Comparison of ENCODE assay signal across 14 cellular contexts in genomic region chr2:134431837-134432437, GRCh38.
DNase-seq lines count a peak whose midpoint lies in the region; ATAC-seq and TF ChIP-seq lines count a peak whose summit lies in the region.
"Had no signal": no experiment of that assay in that cellular context is flagged by ENCODE, and none has a peak within 500 bp of the region (broad histone marks: within the 10 kb centered on the region; RNA-seq: fewer than 3 reads in every experiment).

No MANE protein-coding gene starts in this region.

- peaks cover 51% of the 10 kb centered on the region for H3K4me1 Mint-ChIP-seq in Calu3 (ENCODE audit: low read depth, unreplicated experiment)
- H3K4me1 Mint-ChIP-seq in neural progenitor cell, result peaks cover 18% of the 10 kb centered on the region
- H3K4me1 Mint-ChIP-seq: activated naive CD4-positive, alpha-beta T cell treated with anti-CD3 and anti-CD28 coated beads, Interleukin-2, amount 50 U/mL, for 24 hours had no signal

- no peaks in the 10 kb centered on the region for H3K36me3 ChIP-seq in neural progenitor cell

- ATAC-seq in GM21360 (IDR thresholded peaks at IDR 0.05; ENCODE audit: unreplicated experiment), result no peak

- H3K9me3 ChIP-seq in neural progenitor cell (ENCODE audit: low read depth), result no peaks in the 10 kb centered on the region

- no peaks in the 10 kb centered on the region for H4K20me1 ChIP-seq in neural progenitor cell (ENCODE audit: low read depth)

- CTCF ChIA-PET in Calu3 (lab: Charles Lee), result interaction anchor here (0.5 to 1.7 kb wide), 11 partner anchors 16 to 547 kb away, joined by 3 to 28 read pairs (median 3); no protein-coding TSS in a partner anchor
- CTCF ChIA-PET in RWPE1 (lab: Yijun Ruan, JAX), result interaction anchor here (0.8 to 1.6 kb wide), 2 partner anchors 18 to 313 kb away, joined by 3 to 9 read pairs; no protein-coding TSS in a partner anchor

- H3K27ac Mint-ChIP-seq in Calu3 (ENCODE audit: unreplicated experiment), result peak overlapping the region; percentile 82
- peak overlapping the region; percentile 61 for H3K27ac Mint-ChIP-seq in neural progenitor cell
- H3K27ac Mint-ChIP-seq: activated naive CD4-positive, alpha-beta T cell treated with anti-CD3 and anti-CD28 coated beads, Interleukin-2, amount 50 U/mL, for 24 hours had no signal

- H3K4me3 ChIP-seq in epithelial cell of esophagus (ENCODE audit: low read length) (no peak overlapping the region), neural progenitor cell (no peak overlapping the region)
- H3K4me3 ChIP-seq: skin epidermis had no signal

- H3K27me3 ChIP-seq in neural progenitor cell, result peaks cover 46% of the 10 kb centered on the region

- H3K4me3 Mint-ChIP-seq in Calu3 (ENCODE audit: low read depth, unreplicated experiment) (peak overlapping the region; percentile 46), neural progenitor cell (no peak overlapping the region)
- H3K4me3 Mint-ChIP-seq: activated naive CD4-positive, alpha-beta T cell treated with anti-CD3 and anti-CD28 coated beads, Interleukin-2, amount 50 U/mL, for 24 hours; CD4-positive, CD25-positive, alpha-beta regulatory T cell had no signal

- TF ChIP-seq CTCF in Calu3 (IDR thresholded peaks at IDR 0.05; ENCODE audit: unreplicated experiment) (no peak), RWPE1 (conservative IDR thresholded peaks at IDR 0.05; ENCODE audit: low read depth) (no peak), epithelial cell of esophagus (IDR thresholded peaks at IDR 0.05; ENCODE audit: insufficient read depth, low read depth, low read length, missing control alignments) (no peak), neural progenitor cell (IDR thresholded peaks at IDR 0.05) (no peak)

- H3K9me3 Mint-ChIP-seq in Calu3 (ENCODE audit: low read depth, unreplicated experiment), result no peaks in the 10 kb centered on the region
- no peaks in the 10 kb centered on the region for H3K9me3 Mint-ChIP-seq in neural progenitor cell
- H3K9me3 Mint-ChIP-seq: activated naive CD4-positive, alpha-beta T cell treated with anti-CD3 and anti-CD28 coated beads, Interleukin-2, amount 50 U/mL, for 24 hours; CD4-positive, CD25-positive, alpha-beta regulatory T cell had no signal

- H3K9ac ChIP-seq in neural progenitor cell, result no peak overlapping the region

- H3K27ac ChIP-seq in RWPE1 (no peak overlapping the region), neural progenitor cell (no peak overlapping the region)
- H3K27ac ChIP-seq: skin epidermis had no signal

- H3K36me3 Mint-ChIP-seq in Calu3 (ENCODE audit: insufficient read depth, unreplicated experiment) (peaks cover 3% of the 10 kb centered on the region), neural progenitor cell (peaks cover 32% of the 10 kb centered on the region)

- no peaks in the 10 kb centered on the region for H3K79me2 ChIP-seq in neural progenitor cell (ENCODE audit: low read depth)

- POLR2A ChIA-PET in RWPE1 (lab: Yijun Ruan, JAX; ENCODE audit: low non-redundant PET), result no interaction called here

- BruUV-seq in Calu3 (replicated peaks; lab: Mats Ljungman, UMichigan), result no TSS peak

- H3F3A ChIP-seq in neural progenitor cell (ENCODE audit: low read depth), result peaks cover 9% of the 10 kb centered on the region

- peaks cover 21% of the 10 kb centered on the region for H3K4me1 ChIP-seq in neural progenitor cell

- DNase-seq in Calu3, result no peak
- peak; percentile 56 for DNase-seq in RWPE1 (ENCODE audit: low spot score)
- DNase-seq in epithelial cell of esophagus (ENCODE audit: low read depth), result peak; percentile 53
- DNase-seq in neural progenitor cell (ENCODE audit: low spot score), result peak; percentile 29
- DNase-seq in NCI-H510A (lab: John Stamatoyannopoulos, UW), result no peak
- no peak for DNase-seq in activated effector memory CD4-positive, alpha-beta T cell treated with anti-CD3 and anti-CD28 coated beads, Interleukin-2, amount 50 U/mL, for 16 hours
- DNase-seq in NCI-H1105 treated with DMSO at 0.1 percent for 48 hours (lab: John Stamatoyannopoulos, UW), result no peak
- DNase-seq: CD4-positive, CD25-positive, alpha-beta regulatory T cell; GOT3; NCI-H1694 treated with DMSO at 0.1 percent for 48 hours; T-helper 2 cell had no signal

- intact Hi-C loops in Calu3 (cut with micrococcal nuclease; ENCODE audit: unreplicated experiment), result loop anchor here (1.0 to 5.0 kb wide), 2 partner anchors 20 to 315 kb away; no protein-coding TSS in a partner anchor

- no peak overlapping the region for H2AFZ ChIP-seq in neural progenitor cell (replicated peaks)

- peak overlapping the region; percentile 37 for H3K4me2 ChIP-seq in neural progenitor cell

- H3K27me3 Mint-ChIP-seq in Calu3 (ENCODE audit: unreplicated experiment) (no peaks in the 10 kb centered on the region), neural progenitor cell (ENCODE audit: insufficient read depth, low read depth) (peaks cover 2% of the 10 kb centered on the region)
- H3K27me3 Mint-ChIP-seq: activated naive CD4-positive, alpha-beta T cell treated with anti-CD3 and anti-CD28 coated beads, Interleukin-2, amount 50 U/mL, for 24 hours; CD4-positive, CD25-positive, alpha-beta regulatory T cell had no signal

Comparison
In these comparisons a context has a peak if more than half of its experiments do, and no peak if none do; other contexts are left out.
1. DNase-seq: peak in RWPE1 (single experiment), epithelial cell of esophagus (single experiment) and neural progenitor cell (single experiment); none in Calu3 (single experiment), NCI-H510A (single experiment), activated effector memory CD4-positive, alpha-beta T cell treated with anti-CD3 and anti-CD28 coated beads, Interleukin-2, amount 50 U/mL, for 16 hours (single experiment) and NCI-H1105 treated with DMSO at 0.1 percent for 48 hours (single experiment).